ENCODE assay signal across 22 cellular contexts in genomic region chr2:95332036-95332435, GRCh38. TPM values are rescaled to one million over a fixed set of nuclear protein-coding genes. Genes with fewer than 3 reads are reported as not detected.
DNase-seq lines count a peak whose midpoint lies in the region; ATAC-seq and TF ChIP-seq lines count a peak whose summit lies in the region.
"Had no signal": no experiment of that assay in that cellular context is flagged by ENCODE, and none has a peak within 500 bp of the region (broad histone marks: within the 10 kb centered on the region; RNA-seq: fewer than 3 reads in every experiment).

No MANE protein-coding gene starts in this region.

- no peak for ATAC-seq in Right ventricle myocardium inferior
- ATAC-seq in lower lobe of right lung, result no peak
- ATAC-seq: K562, PC-3 had no signal

- DNase-seq in left ventricle myocardium inferior (peak; percentile 6), Right ventricle myocardium inferior (ENCODE audit: missing footprints) (no peak), lower lobe of right lung (peak; percentile 25), spleen (peak; percentile 67), NCI-H524 treated with DMSO at 0.1 percent for 48 hours (lab: John Stamatoyannopoulos, UW) (no peak), G401 (ENCODE audit: low spot score) (no peak)
- no peak for DNase-seq in activated T-cell treated with anti-CD3 and anti-CD28 coated beads, Interleukin-2, amount 50 U/mL, for 48 hours
- DNase-seq: CD4-positive, CD25-positive, alpha-beta regulatory T cell; DMS153; DND-41; GM23248; H9; Kasumi-1; NCI-H1092 treated with DMSO at 0.1 percent for 48 hours; NCI-H1436; NCI-H187; NCI-H2171 treated with DMSO at 0.1 percent for 48 hours; NCI-H524; NCI-H774; PC-3; SHP77 treated with DMSO at 0.1 percent for 48 hours had no signal

- H3K36me3 ChIP-seq in left ventricle myocardium inferior (no peaks in the 10 kb centered on the region), lower lobe of right lung (no peaks in the 10 kb centered on the region), spleen (no peaks in the 10 kb centered on the region)

- H3K4me3 ChIP-seq in left ventricle myocardium inferior, result no peak overlapping the region
- H3K4me3 ChIP-seq in lower lobe of right lung, result no peak overlapping the region
- H3K4me3 ChIP-seq in spleen, result no peak overlapping the region
- H3K4me3 ChIP-seq: GM23248, K562 had no signal

- H3K9me3 ChIP-seq in left ventricle myocardium inferior (replicated peaks) (no peaks in the 10 kb centered on the region), lower lobe of right lung (no peaks in the 10 kb centered on the region), spleen (no peaks in the 10 kb centered on the region)

- in situ Hi-C loops in G401 (cut with HindIII; ENCODE audit: low sequenced_read_pairs), result no loop called here

- H3K27me3 ChIP-seq in left ventricle myocardium inferior (ENCODE audit: low read depth) (no peaks in the 10 kb centered on the region), lower lobe of right lung (ENCODE audit: low read depth) (no peaks in the 10 kb centered on the region), spleen (replicated peaks in 1 of 7) (no peaks in the 10 kb centered on the region)

- 90 to 94% (median 93%) methylated on average over 8 of the region's 8 CpGs for WGBS in spleen, 5 donors

- no peak for TF ChIP-seq POLR2A in spleen (IDR thresholded peaks at IDR 0.05)

- intact Hi-C loops in left ventricle myocardium inferior (cut with micrococcal nuclease) (no loop called here), Right ventricle myocardium inferior (cut with DNase I) (no loop called here), lower lobe of right lung (cut with DNase I) (no loop called here), spleen (cut with DNase I; ENCODE audit: low total_unique reads) (no loop called here)

- no peak for TF ChIP-seq CTCF in left ventricle myocardium inferior (IDR thresholded peaks at IDR 0.05; ENCODE audit: borderline replicate concordance)
- TF ChIP-seq CTCF in lower lobe of right lung (IDR thresholded peaks at IDR 0.05), result no peak
- TF ChIP-seq CTCF in spleen (IDR thresholded peaks at IDR 0.05 in 8 of 11, conservative IDR thresholded peaks at IDR 0.05 in 3 of 11), result no peak

- H3K27ac ChIP-seq in left ventricle myocardium inferior (replicated peaks), result no peak overlapping the region
- H3K27ac ChIP-seq in lower lobe of right lung, result no peak overlapping the region
- H3K27ac ChIP-seq in spleen, result no peak overlapping the region
- H3K27ac ChIP-seq: GM23248 had no signal

- peaks cover 6% of the 10 kb centered on the region for H3K4me1 ChIP-seq in left ventricle myocardium inferior
- no peaks in the 10 kb centered on the region for H3K4me1 ChIP-seq in lower lobe of right lung
- H3K4me1 ChIP-seq in spleen, result no peaks in the 10 kb centered on the region

RNA-seq across cellular contexts. Expression of gene KCNIP3, which starts 34.9 kb away (rescaled TPM):
- total RNA-seq in left ventricle myocardium inferior (4.6 TPM), Right ventricle myocardium inferior (8.7 TPM), lower lobe of right lung (2.6 TPM), spleen (1 to 10 TPM; 2.6 to 5.2 (median 4.2) TPM)
- polyA plus RNA-seq in spleen, result 1 to 10 TPM in 1 of 3 donors, under 1 TPM in 2; 0.59 to 1.8 (median 0.85) TPM
- total RNA-seq in G401 (2014; rRNA removed; shearing (Covaris generic)), result 0.43 TPM in 1 of 2 replicates, not detected in the other
- total RNA-seq: CD4-positive, CD25-positive, alpha-beta regulatory T cell had no signal
- polyA plus RNA-seq: CD4-positive, CD25-positive, alpha-beta regulatory T cell; K562 had no signal

RNA-seq across cellular contexts. Expression of gene PROM2, which starts 57.8 kb away (rescaled TPM):
- total RNA-seq in left ventricle myocardium inferior (1.4 TPM), Right ventricle myocardium inferior (0.32 TPM), lower lobe of right lung (6.0 TPM), spleen (1 to 10 TPM in 6 of 7 donors, under 1 TPM in 1; 0.50 to 4.9 (median 2.7) TPM)
- under 1 TPM; 0.21 to 0.74 (median 0.52) TPM for polyA plus RNA-seq in spleen
- total RNA-seq in G401 (2014; rRNA removed; shearing (Covaris generic)), result 0.03 TPM in 1 of 2 replicates, not detected in the other
- total RNA-seq: K562 had no signal
- polyA plus RNA-seq: CD4-positive, CD25-positive, alpha-beta regulatory T cell; K562 had no signal

Comparison
In these comparisons a context has a peak if more than half of its experiments do, and no peak if none do; other contexts are left out.
1. DNase-seq: peak in left ventricle myocardium inferior (single experiment), lower lobe of right lung (single experiment) and spleen (single experiment); none in Right ventricle myocardium inferior (single experiment), activated T-cell treated with anti-CD3 and anti-CD28 coated beads, Interleukin-2, amount 50 U/mL, for 48 hours (0 of 2), NCI-H524 treated with DMSO at 0.1 percent for 48 hours (single experiment) and G401 (single experiment).